Comparison of ENCODE assay signal across 1 cellular context in genomic region chr11:47243454-47243853, GRCh38.
TF ChIP-seq lines count a peak whose summit lies in the region.

No MANE protein-coding gene starts in this region.

TF ChIP-seq in A549, 52 proteins besides CTCF, POLR2A, EP300 and RAD21 (continued from another document):
- TF ChIP-seq JUN (IDR thresholded peaks at IDR 0.05) (peak in 1 of 2 experiments; percentile 23; a peak in 1 of 5 replicates), GATA3 (IDR thresholded peaks at IDR 0.05; ENCODE audit: borderline replicate concordance) (peak; percentile 68), MAZ (IDR thresholded peaks at IDR 0.05; ENCODE audit: borderline replicate concordance, low read depth, low read length) (no peak), MAX (IDR thresholded peaks at IDR 0.05) (peak; percentile 49), RARB (CRISPR knock-in tag; IDR thresholded peaks at IDR 0.05) (0 out of 2 replicates have a peak, but pooled peaks have one; percentile 39), NPAS2 (CRISPR knock-in tag; IDR thresholded peaks at IDR 0.05; ENCODE audit: borderline replicate concordance) (no peak), CEBPB (IDR thresholded peaks at IDR 0.05) (peak; percentile 74 to 91)
- TF ChIP-seq, protein P1, sequence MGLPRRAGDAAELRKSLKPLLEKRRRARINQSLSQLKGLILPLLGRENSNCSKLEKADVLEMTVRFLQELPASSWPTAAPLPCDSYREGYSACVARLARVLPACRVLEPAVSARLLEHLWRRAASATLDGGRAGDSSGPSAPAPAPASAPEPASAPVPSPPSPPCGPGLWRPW (IDR thresholded peaks at IDR 0.05): peak; percentile 57; the same call in 1 of the 2 replicates
